2 cellular contexts compared by ENCODE assay signal in the genomic region with DNA sequence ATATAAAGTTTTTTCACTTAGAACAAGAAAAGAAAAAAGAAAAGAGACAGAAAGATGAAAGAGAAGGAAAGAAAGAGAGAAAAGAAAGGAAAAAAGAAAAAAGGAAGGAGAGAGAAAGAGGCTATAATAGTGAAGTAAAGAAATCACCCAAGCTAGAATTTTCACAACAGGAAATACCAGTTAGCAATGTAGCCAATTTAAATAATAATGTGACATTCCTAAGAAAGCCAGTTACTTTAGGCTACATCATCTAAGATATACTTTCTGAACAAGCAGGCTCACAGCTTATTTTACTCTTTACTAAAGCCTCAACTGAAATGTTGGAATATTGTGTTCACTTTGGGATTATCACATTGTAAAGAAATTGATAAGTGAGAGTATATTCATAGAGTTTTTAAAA.
TF ChIP-seq lines count a peak whose summit lies in the region.

No MANE protein-coding gene starts in this region.

TF ChIP-seq in GM23338, 12 proteins besides CTCF, POLR2A, EP300 and RAD21:
- TF ChIP-seq EZH2phosphoT487 (IDR thresholded peaks at IDR 0.05; ENCODE audit: unreplicated experiment) (no peak), STAT1 (IDR thresholded peaks at IDR 0.05; ENCODE audit: unreplicated experiment) (no peak)
- TF ChIP-seq, protein P1, sequence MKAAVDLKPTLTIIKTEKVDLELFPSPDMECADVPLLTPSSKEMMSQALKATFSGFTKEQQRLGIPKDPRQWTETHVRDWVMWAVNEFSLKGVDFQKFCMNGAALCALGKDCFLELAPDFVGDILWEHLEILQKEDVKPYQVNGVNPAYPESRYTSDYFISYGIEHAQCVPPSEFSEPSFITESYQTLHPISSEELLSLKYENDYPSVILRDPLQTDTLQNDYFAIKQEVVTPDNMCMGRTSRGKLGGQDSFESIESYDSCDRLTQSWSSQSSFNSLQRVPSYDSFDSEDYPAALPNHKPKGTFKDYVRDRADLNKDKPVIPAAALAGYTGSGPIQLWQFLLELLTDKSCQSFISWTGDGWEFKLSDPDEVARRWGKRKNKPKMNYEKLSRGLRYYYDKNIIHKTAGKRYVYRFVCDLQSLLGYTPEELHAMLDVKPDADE (IDR thresholded peaks at IDR 0.05), result no peak

TF ChIP-seq in H1, 55 proteins besides CTCF, POLR2A, EP300 and RAD21:
- TF ChIP-seq SP1 (IDR thresholded peaks at IDR 0.05; ENCODE audit: low read depth, low read length) (0 out of 2 replicates have a peak, but pooled peaks have one; percentile 35), BACH1 (IDR thresholded peaks at IDR 0.05; ENCODE audit: low read length) (no peak)
